ENCODE assay signal across 13 cellular contexts in the genomic region with DNA sequence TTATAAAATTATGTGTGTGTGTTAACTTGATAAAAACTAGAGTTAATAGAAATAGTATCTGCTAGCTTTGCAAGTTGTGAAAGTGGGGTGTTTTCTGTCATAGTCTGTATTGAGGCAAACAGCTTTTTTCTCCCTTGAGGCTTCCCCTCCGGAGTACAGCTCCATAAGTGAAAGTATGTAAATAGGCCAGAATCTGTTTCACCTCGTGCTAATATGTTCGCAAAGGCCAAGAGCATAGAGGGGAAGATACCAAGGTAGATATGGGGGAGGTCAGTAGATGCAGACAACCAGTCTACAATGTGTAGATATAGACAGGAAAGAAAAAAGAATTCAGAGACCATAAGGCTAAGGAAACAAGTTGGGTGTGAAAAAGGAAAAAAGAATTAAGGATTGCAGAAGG.
DNase-seq lines count a peak whose midpoint lies in the region; ATAC-seq, FAIRE-seq and TF ChIP-seq lines count a peak whose summit lies in the region.
"Had no signal": no experiment of that assay in that cellular context is flagged by ENCODE, and none has a peak within 500 bp of the region (broad histone marks: within the 10 kb centered on the region; RNA-seq: fewer than 3 reads in every experiment).

No MANE protein-coding gene starts in this region.

- ATAC-seq in HG02642 (IDR thresholded peaks at IDR 0.05; ENCODE audit: poor library complexity, unreplicated experiment) (peak; percentile 82), HG03520 (IDR thresholded peaks at IDR 0.05; ENCODE audit: unreplicated experiment) (peak; percentile 69), HG03571 (IDR thresholded peaks at IDR 0.05; ENCODE audit: unreplicated experiment) (no peak)
- ATAC-seq: activated CD4-positive, CD25-positive, alpha-beta regulatory T cell treated with anti-CD3 and anti-CD28 coated beads, Interleukin-2, amount 50 U/mL, for 24 hours had no signal

- peak; percentile 83 for FAIRE-seq in GM19239 (lab: Jason Lieb, UNC)

- DNase-seq in GM10248 (ENCODE audit: extremely low spot score) (peak; percentile 43), GM19239 (ENCODE audit: insufficient read length, low spot score) (peak; percentile 9), hypothalamus (lab: John Stamatoyannopoulos, UW) (no peak), retina (no peak), NOMO-1 treated with DMSO at 0.1 percent for 48 hours (lab: John Stamatoyannopoulos, UW; ENCODE audit: unreplicated experiment) (no peak)
- DNase-seq: ACHN; EL; NCI-H2171 treated with DMSO at 0.1 percent for 48 hours; stimulated activated CD4-positive, alpha-beta T cell treated with anti-CD3 and anti-CD28 coated beads, Interleukin-4, amount 100 ng/mL, for 4 hours had no signal

- POLR2A ChIA-PET in GM10248 (lab: Yijun Ruan, JAX), result interaction anchor here (0.6 kb wide), 1 partner anchor 852 kb away, joined by 3 read pairs; no protein-coding TSS in a partner anchor

- no peak for TF ChIP-seq CTCF in GM10248 (IDR thresholded peaks at IDR 0.05; ENCODE audit: control extremely low read depth, extremely low read depth, low read depth, missing control alignments)

- CTCF ChIA-PET in GM10248 (lab: Yijun Ruan, JAX), result interaction anchor here (0.9 to 1.4 kb wide), 8 partner anchors 10 to 140 kb away, joined by 3 to 4 read pairs (median 3); no protein-coding TSS in a partner anchor

Comparison
In these comparisons a context has a peak if more than half of its experiments do, and no peak if none do; other contexts are left out.
1. DNase-seq: peak in GM10248 (single experiment) and GM19239 (single experiment); none in hypothalamus (0 of 51), retina (single experiment) and NOMO-1 treated with DMSO at 0.1 percent for 48 hours (single experiment).